32 cellular contexts compared by ENCODE assay signal in the genomic region with DNA sequence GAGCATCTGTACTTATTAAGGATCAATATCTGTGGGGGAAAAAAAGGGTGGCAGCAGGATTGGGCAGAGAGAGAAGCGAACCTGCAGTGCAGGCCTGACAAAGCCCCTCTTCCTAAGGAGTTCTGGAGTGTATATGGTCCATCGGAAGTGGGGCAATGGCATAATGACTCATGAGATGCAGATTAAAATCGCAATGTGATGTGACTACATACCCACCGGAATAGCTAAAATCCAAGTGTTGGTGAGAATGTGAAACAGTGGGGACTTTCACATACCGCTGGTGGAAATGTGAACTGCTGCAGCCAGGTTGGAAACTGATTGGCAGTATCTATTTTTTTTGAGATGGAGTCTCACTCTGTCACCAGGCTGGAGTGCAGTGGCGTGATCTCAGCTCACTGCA. TPM values are rescaled to one million over a fixed set of nuclear protein-coding genes. Genes with fewer than 3 reads are reported as not detected.
"Had no signal": no experiment of that assay in that cellular context is flagged by ENCODE, and none has a peak within 500 bp of the region (broad histone marks: within the 10 kb centered on the region; RNA-seq: fewer than 3 reads in every experiment).

No MANE protein-coding gene starts in this region.

- H3K9me3 ChIP-seq: adrenal gland, ascending aorta, body of pancreas, MG63, SK-N-SH had no signal

- H3K27ac ChIP-seq: adrenal gland, ascending aorta, body of pancreas, coronary artery had no signal

- H3K36me3 ChIP-seq: adrenal gland, ascending aorta, MG63 had no signal

- H3K4me1 ChIP-seq: adrenal gland, ascending aorta, body of pancreas had no signal

- H3K27me3 ChIP-seq: adrenal gland, ascending aorta, body of pancreas, MG63 had no signal

- DNase-seq: activated CD4-positive, alpha-beta T cell treated with anti-CD3 and anti-CD28 coated beads for 48 hours; activated CD4-positive, alpha-beta T cell treated with anti-CD3 and anti-CD28 coated beads, Interleukin-2, amount 50 U/mL, for 4 hours; activated CD4-positive, CD25-positive, alpha-beta regulatory T cell treated with anti-CD3 and anti-CD28 coated beads, Interleukin-2, amount 50 U/mL, for 72 hours; activated CD8-positive, alpha-beta memory T cell treated with anti-CD3 and anti-CD28 coated beads, Interleukin-2, amount 50 U/mL, for 48 hours; activated CD8-positive, alpha-beta T cell treated with anti-CD3 and anti-CD28 coated beads, Interleukin-2, amount 10 ng/mL, durations not matched to agents 7 days and 5 days; activated naive CD4-positive, alpha-beta T cell treated with anti-CD3 and anti-CD28 coated beads, Interleukin-2, amount 50 U/mL, for 16 hours; activated naive CD8-positive, alpha-beta T cell treated with anti-CD3 and anti-CD28 coated beads, Interleukin-2, amount 10 ng/mL, durations not matched to agents 7 days and 5 days; activated T-cell treated with anti-CD3 and anti-CD28 coated beads, Interleukin-2, amount 50 U/mL, for 1 hour; adrenal gland; body of pancreas; central memory CD4-positive, alpha-beta T cell; MG63; NCI-H1092 treated with DMSO at 0.1 percent for 48 hours; NCI-H1417 treated with DMSO at 0.1 percent for 48 hours; NCI-H1694; NCI-H2029; NCI-H2107; NCI-H2171 treated with DMSO at 0.1 percent for 48 hours; NCI-H226; NCI-H526; NCI-H82; NK-92 treated with Interleukin-12 subunit alpha and Interleukin-12 subunit beta, amount 100 ng/mL, for 24 hours; RPMI8226; SK-N-SH; T-helper 1 cell had no signal

- H3K4me2 ChIP-seq: SK-N-SH had no signal

- H3K4me3 ChIP-seq: adrenal gland, ascending aorta, body of pancreas, coronary artery, MG63 had no signal

- ATAC-seq: activated CD8-positive, alpha-beta T cell treated with anti-CD3 and anti-CD28 coated beads, Interleukin-2, amount 10 ng/mL, durations not matched to agents 7 days and 5 days; body of pancreas; Right ventricle myocardium inferior; WTC11 had no signal

- H3K9ac ChIP-seq: KMS-11, SK-N-SH had no signal

RNA-seq across cellular contexts. Expression of gene CD247, which starts 43.4 kb away (rescaled TPM):
- total RNA-seq: bronchial epithelial cell, chondrocyte had no signal
